In the genomic region with DNA sequence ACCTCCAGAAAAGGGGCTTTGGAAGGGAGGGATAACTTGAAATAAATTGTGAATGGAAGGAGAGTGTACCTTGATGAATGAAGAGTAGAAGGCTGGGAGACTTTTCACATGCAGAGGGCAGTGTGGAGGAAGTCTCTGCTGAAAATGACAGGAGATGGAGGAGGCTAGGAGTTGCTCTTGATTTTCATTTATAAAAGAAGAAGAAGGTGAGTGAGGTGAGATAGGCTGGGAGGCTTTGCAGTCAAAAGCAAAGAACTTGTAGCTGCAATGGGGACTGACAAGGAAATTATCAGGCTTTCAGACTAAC, we compare ENCODE assay signal across 19 cellular contexts. TPM values are rescaled to one million over a fixed set of nuclear protein-coding genes. Genes with fewer than 3 reads are reported as not detected.
DNase-seq lines count a peak whose midpoint lies in the region; ATAC-seq and TF ChIP-seq lines count a peak whose summit lies in the region.
"Had no signal": no experiment of that assay in that cellular context is flagged by ENCODE, and none has a peak within 500 bp of the region (broad histone marks: within the 10 kb centered on the region; RNA-seq: fewer than 3 reads in every experiment).

No MANE protein-coding gene starts in this region.

- H2AFZ ChIP-seq in neural cell (ENCODE audit: low read depth, low read length), result peak overlapping the region; percentile 16

- H3K36me3 ChIP-seq in endodermal cell (ENCODE audit: control insufficient read depth, insufficient read depth, low read length) (no peaks in the 10 kb centered on the region), neural cell (ENCODE audit: insufficient read depth, low read length) (no peaks in the 10 kb centered on the region)
- H3K36me3 ChIP-seq: BE2C had no signal

- H3K9me3 ChIP-seq in endodermal cell (ENCODE audit: control insufficient read depth, low read length) (no peaks in the 10 kb centered on the region), neural cell (ENCODE audit: low read length) (no peaks in the 10 kb centered on the region)
- H3K9me3 ChIP-seq: BE2C had no signal

- peak overlapping the region; percentile 34 for H3K4me2 ChIP-seq in neural cell (ENCODE audit: low read length)

- no peak overlapping the region for H3K9ac ChIP-seq in endodermal cell (ENCODE audit: extremely low read depth, low read length, poor library complexity, severe bottlenecking)
- H3K9ac ChIP-seq in neural cell (ENCODE audit: low read length), result peak overlapping the region; percentile 65

- TF ChIP-seq RAD21 in neural cell (conservative IDR thresholded peaks at IDR 0.05), result no peak

- peak overlapping the region; percentile 66 for H3K4me3 Mint-ChIP-seq in endodermal cell
- H3K4me3 Mint-ChIP-seq: CD4-positive, CD25-positive, alpha-beta regulatory T cell had no signal

- no peak overlapping the region for H3K27ac ChIP-seq in endodermal cell (ENCODE audit: low read depth, low read length)
- peak overlapping the region; percentile 57 for H3K27ac ChIP-seq in neural cell (ENCODE audit: low read length)
- H3K27ac ChIP-seq in RWPE1, result no peak overlapping the region

- no peaks in the 10 kb centered on the region for H3F3A ChIP-seq in neural cell (ENCODE audit: insufficient read depth, low read length, poor library complexity, severe bottlenecking)

- no peak for TF ChIP-seq EP300 in neural cell (conservative IDR thresholded peaks at IDR 0.05; ENCODE audit: poor library complexity, severe bottlenecking)

- ATAC-seq in HG02588 (IDR thresholded peaks at IDR 0.05; ENCODE audit: unreplicated experiment), result no peak

- DNase-seq in DMS53 (lab: John Stamatoyannopoulos, UW) (peak; percentile 29), DMS53 treated with DMSO at 0.1 percent for 48 hours (lab: John Stamatoyannopoulos, UW; ENCODE audit: unreplicated experiment) (no peak), NCI-H748 (lab: John Stamatoyannopoulos, UW; ENCODE audit: unreplicated experiment) (peak; percentile 22), endodermal cell (no peak), RWPE1 (ENCODE audit: low spot score) (no peak), HuH-7 (ENCODE audit: low spot score) (no peak)
- DNase-seq: 8988T; BE2C; CD4-positive, CD25-positive, alpha-beta regulatory T cell; COR-L47; Karpas-422; NCI-H1417 treated with DMSO at 0.1 percent for 48 hours; NCI-H1930; NCI-H2171 had no signal

- H3K4me1 ChIP-seq in endodermal cell (ENCODE audit: control insufficient read depth, insufficient read depth, low read length), result no peaks in the 10 kb centered on the region
- H3K4me1 ChIP-seq: BE2C had no signal

- H3K27me3 ChIP-seq in endodermal cell (ENCODE audit: control insufficient read depth, insufficient read depth, low read length, poor library complexity, severe bottlenecking), result peaks cover 43% of the 10 kb centered on the region
- H3K27me3 ChIP-seq in neural cell (ENCODE audit: insufficient read depth, low read depth, low read length), result peaks cover 26% of the 10 kb centered on the region

- H3K4me1 Mint-ChIP-seq in endodermal cell, result peaks cover 8% of the 10 kb centered on the region
- H3K4me1 Mint-ChIP-seq: CD4-positive, CD25-positive, alpha-beta regulatory T cell; IgD-negative memory B cell had no signal

- H3K4me3 ChIP-seq in endodermal cell (ENCODE audit: low read length) (peak overlapping the region; percentile 87), neural cell (ENCODE audit: low read length) (peak overlapping the region; percentile 69)

- POLR2A ChIA-PET in RWPE1 (lab: Yijun Ruan, JAX; ENCODE audit: low non-redundant PET), result no interaction called here

- H3K36me3 Mint-ChIP-seq in endodermal cell (ENCODE audit: low read depth), result no peaks in the 10 kb centered on the region
- H3K36me3 Mint-ChIP-seq: CD4-positive, CD25-positive, alpha-beta regulatory T cell; IgD-negative memory B cell had no signal

- H4K20me1 ChIP-seq in neural cell (ENCODE audit: insufficient read depth), result no peaks in the 10 kb centered on the region

- peaks cover 40% of the 10 kb centered on the region for H3K27me3 Mint-ChIP-seq in endodermal cell (ENCODE audit: insufficient read depth)
- H3K27me3 Mint-ChIP-seq: CD4-positive, CD25-positive, alpha-beta regulatory T cell had no signal

- no peak overlapping the region for H3K27ac Mint-ChIP-seq in endodermal cell
- H3K27ac Mint-ChIP-seq: CD4-positive, CD25-positive, alpha-beta regulatory T cell; IgD-negative memory B cell had no signal

- CTCF ChIA-PET in RWPE1 (lab: Yijun Ruan, JAX), result no interaction called here

- no peaks in the 10 kb centered on the region for H3K9me3 Mint-ChIP-seq in endodermal cell

- H3K79me2 ChIP-seq in neural cell (replicated peaks; ENCODE audit: insufficient read depth, low read length), result no peaks in the 10 kb centered on the region

- no peaks in the 10 kb centered on the region for H3K9me2 ChIP-seq in neural cell (ENCODE audit: insufficient read depth, low read length)

- peak; percentile 58 for TF ChIP-seq CTCF in endodermal cell (conservative IDR thresholded peaks at IDR 0.05)
- TF ChIP-seq CTCF in neural cell (IDR thresholded peaks at IDR 0.05; ENCODE audit: poor library complexity, severe bottlenecking), result peak; percentile 53
- TF ChIP-seq CTCF in RWPE1 (conservative IDR thresholded peaks at IDR 0.05; ENCODE audit: low read depth), result no peak

TF ChIP-seq in neural cell, 6 proteins besides CTCF, POLR2A, EP300 and RAD21:
- no peak for TF ChIP-seq MXI1 (conservative IDR thresholded peaks at IDR 0.05; ENCODE audit: poor library complexity, severe bottlenecking)

RNA-seq across cellular contexts. Expression of gene HCRTR2, which starts 1.4 kb away (rescaled TPM):
- total RNA-seq in endodermal cell, result under 1 TPM in 1 of 2 donors, not detected in 1; 0.29 TPM
- polyA plus RNA-seq in endodermal cell (2013, experiment 1 of 2), result not detected
- polyA plus RNA-seq in endodermal cell (2013, experiment 2 of 2), result not detected
- 7.5 and 8.1 TPM in 2 replicates for polyA plus RNA-seq in neural cell
- polyA minus RNA-seq in neural cell, result 17.8 and 21.4 TPM in 2 replicates
- total RNA-seq: CD4-positive, CD25-positive, alpha-beta regulatory T cell; H4; MCF 10A had no signal
- polyA plus RNA-seq: CD4-positive, CD25-positive, alpha-beta regulatory T cell; IgD-negative memory B cell had no signal

Comparison
In these comparisons a context has a peak if more than half of its experiments do, and no peak if none do; other contexts are left out.
1. DNase-seq: peak in DMS53 (single experiment) and NCI-H748 (single experiment); none in DMS53 treated with DMSO at 0.1 percent for 48 hours (single experiment), endodermal cell (single experiment), RWPE1 (single experiment) and HuH-7 (single experiment).